ENCODE assay signal across 23 cellular contexts in genomic region chr6:44179648-44180047, GRCh38. TPM values are rescaled to one million over a fixed set of nuclear protein-coding genes. Genes with fewer than 3 reads are reported as not detected.
DNase-seq lines count a peak whose midpoint lies in the region; ATAC-seq, FAIRE-seq and TF ChIP-seq lines count a peak whose summit lies in the region.
"Had no signal": no experiment of that assay in that cellular context is flagged by ENCODE, and none has a peak within 500 bp of the region (broad histone marks: within the 10 kb centered on the region; RNA-seq: fewer than 3 reads in every experiment).

No MANE protein-coding gene starts in this region.

- peaks cover 37% of the 10 kb centered on the region for H3K4me1 ChIP-seq in ACC112 (ENCODE audit: control insufficient read depth, insufficient read depth, low read length, unreplicated experiment)
- peaks cover 0 to 9% of the 10 kb centered on the region in 2 donors for H3K4me1 ChIP-seq in neuronal stem cell (ENCODE audit: control insufficient read depth in 2 of 2, insufficient read depth in 1 of 2, low read depth in 1 of 2, low read length in 2 of 2)
- no peaks in the 10 kb centered on the region for H3K4me1 ChIP-seq in pancreas

- H3K9ac ChIP-seq in neuronal stem cell (ENCODE audit: low read depth, low read length, poor library complexity): no peak overlapping the region
- H3K9ac ChIP-seq: SK-N-SH had no signal

- H3K36me3 ChIP-seq in ACC112 (ENCODE audit: insufficient read depth, low read length) (no peaks in the 10 kb centered on the region), neuronal stem cell (replicated peaks in 1 of 2; ENCODE audit: control insufficient read depth in 2 of 2, insufficient read depth in 2 of 2, low read length in 2 of 2) (no peaks in the 10 kb centered on the region), pancreas (no peaks in the 10 kb centered on the region)

- no peak overlapping the region for H3K23ac ChIP-seq in neuronal stem cell (ENCODE audit: low read depth, low read length, poor library complexity)

- H2AFZ ChIP-seq in ACC112 (ENCODE audit: low read length, unreplicated experiment): no peak overlapping the region
- H2AFZ ChIP-seq in neuronal stem cell (ENCODE audit: low read length): no peak overlapping the region

- no peak overlapping the region for H2BK5ac ChIP-seq in neuronal stem cell (ENCODE audit: low read length)

- no peaks in the 10 kb centered on the region for H3K79me2 ChIP-seq in ACC112 (ENCODE audit: control insufficient read depth, insufficient read depth, low read length, unreplicated experiment)

- H3K9me3 Mint-ChIP-seq in activated T-helper 17 cell treated with anti-CD3 and anti-CD28 coated beads, Interleukin-2, amount 50 U/mL, for 72 hours: no peaks in the 10 kb centered on the region
- H3K9me3 Mint-ChIP-seq: CD4-positive, alpha-beta T cell had no signal

- H3K4ac ChIP-seq in neuronal stem cell (ENCODE audit: low read length): no peak overlapping the region

- no peak overlapping the region for H4K91ac ChIP-seq in neuronal stem cell (ENCODE audit: low read depth, low read length, poor library complexity)

- H3K36me3 Mint-ChIP-seq in activated T-helper 17 cell treated with anti-CD3 and anti-CD28 coated beads, Interleukin-2, amount 50 U/mL, for 72 hours (ENCODE audit: low read depth): no peaks in the 10 kb centered on the region

- WGBS in neuronal stem cell (ENCODE audit: extremely low coverage in 2 of 2, insufficient read length in 2 of 2, insufficient replicate concordance in 1 of 2), 2 donors: no CpG with 5 or more reads among the region's 7 CpGs
- 87 to 93% methylated on average over 7 of the region's 7 CpGs for WGBS in pancreas, 2 donors

- H2BK120ac ChIP-seq in neuronal stem cell (ENCODE audit: low read depth, low read length): peak overlapping the region; percentile 16

- H3K27ac ChIP-seq in ACC112 (ENCODE audit: low read depth, low read length): peak overlapping the region; percentile 72
- H3K27ac ChIP-seq in neuronal stem cell (replicated peaks; ENCODE audit: low read length): no peak overlapping the region
- no peak overlapping the region for H3K27ac ChIP-seq in pancreas

- no peak overlapping the region for H2BK12ac ChIP-seq in neuronal stem cell (ENCODE audit: low read length)

- in situ Hi-C loops in G401 (cut with HindIII; ENCODE audit: low sequenced_read_pairs): no loop called here

- H3K27me3 ChIP-seq in ACC112 (ENCODE audit: insufficient read depth, low read length) (no peaks in the 10 kb centered on the region; the same call in 1 of the 2 replicates), neuronal stem cell (ENCODE audit: control insufficient read depth in 3 of 3, insufficient read depth in 3 of 3, low read depth in 1 of 3, low read length in 3 of 3) (no peaks in the 10 kb centered on the region), pancreas (no peaks in the 10 kb centered on the region)

- H3K27ac Mint-ChIP-seq in activated T-helper 17 cell treated with anti-CD3 and anti-CD28 coated beads, Interleukin-2, amount 50 U/mL, for 72 hours: peak overlapping the region; percentile 25
- H3K27ac Mint-ChIP-seq: CD4-positive, alpha-beta T cell had no signal

- no peak overlapping the region for H3K14ac ChIP-seq in neuronal stem cell (ENCODE audit: low read length)

- no peak overlapping the region for H3K4me2 ChIP-seq in neuronal stem cell (ENCODE audit: insufficient read depth, low read length, poor library complexity, severe bottlenecking)
- H3K4me2 ChIP-seq: SK-N-SH had no signal

- peak overlapping the region; percentile 7 for H3K18ac ChIP-seq in neuronal stem cell (ENCODE audit: low read length)

- H2BK15ac ChIP-seq in neuronal stem cell (ENCODE audit: low read length): no peak overlapping the region

- no peaks in the 10 kb centered on the region for H3K27me3 Mint-ChIP-seq in activated T-helper 17 cell treated with anti-CD3 and anti-CD28 coated beads, Interleukin-2, amount 50 U/mL, for 72 hours
- H3K27me3 Mint-ChIP-seq: CD4-positive, alpha-beta T cell had no signal

- no peak overlapping the region for H4K8ac ChIP-seq in neuronal stem cell (ENCODE audit: low read depth, low read length)

- H3K4me3 ChIP-seq in ACC112 (ENCODE audit: low read depth, low read length) (no peak overlapping the region), neuronal stem cell (ENCODE audit: low read length in 2 of 2) (no peak overlapping the region), pancreas (no peak overlapping the region)

- H3K79me1 ChIP-seq in neuronal stem cell (ENCODE audit: low read depth, low read length): no peaks in the 10 kb centered on the region

- FAIRE-seq in pancreas (lab: Jason Lieb, UNC): no peak

- no peak for ATAC-seq in activated T-helper 17 cell treated with anti-CD3 and anti-CD28 coated beads, Interleukin-2, amount 50 U/mL, for 72 hours (replicated peaks)
- no peak for ATAC-seq in pancreas

- no peak overlapping the region for H3K4me3 Mint-ChIP-seq in activated T-helper 17 cell treated with anti-CD3 and anti-CD28 coated beads, Interleukin-2, amount 50 U/mL, for 72 hours
- H3K4me3 Mint-ChIP-seq: CD4-positive, alpha-beta T cell had no signal

- peak overlapping the region; percentile 89 for H2AK5ac ChIP-seq in neuronal stem cell (ENCODE audit: low read depth, low read length)

- H3K4me1 Mint-ChIP-seq in activated T-helper 17 cell treated with anti-CD3 and anti-CD28 coated beads, Interleukin-2, amount 50 U/mL, for 72 hours: no peaks in the 10 kb centered on the region

- TF ChIP-seq CTCF in pancreas (IDR thresholded peaks at IDR 0.05): no peak

- peak; percentile 17 for DNase-seq in D341Med (ENCODE audit: low spot score)
- no peak for DNase-seq in neuronal stem cell (ENCODE audit: low spot score)
- no peak for DNase-seq in anterior cingulate cortex (lab: John Stamatoyannopoulos, UW)
- no peak for DNase-seq in G401 (ENCODE audit: low spot score)
- DNase-seq in pancreas: no peak
- DNase-seq: CD4-positive, alpha-beta T cell; COR-L47; DND-41; KG1; NCI-H1092; NCI-H1436; NCI-H187 treated with DMSO at 0.1 percent for 48 hours; NCI-H2107; NCI-H446 treated with DMSO at 0.1 percent for 48 hours; NCI-H526 treated with DMSO at 0.1 percent for 48 hours; OCI-M1; SIG-M5; SK-N-SH had no signal

- intact Hi-C loops in pancreas (cut with DNase I): loop anchor here in 1 of 3 donors (10.0 kb wide), 1 partner anchor 155 kb away; no protein-coding TSS in a partner anchor

- H3K9me3 ChIP-seq in neuronal stem cell (replicated peaks in 1 of 2; ENCODE audit: control insufficient read depth in 2 of 2, insufficient read depth in 1 of 2, low read depth in 1 of 2, low read length in 2 of 2): no peaks in the 10 kb centered on the region
- no peaks in the 10 kb centered on the region for H3K9me3 ChIP-seq in pancreas
- H3K9me3 ChIP-seq: SK-N-SH had no signal

RNA-seq across cellular contexts. Expression of gene CAPN11, which starts 21.0 kb away (rescaled TPM):
- total RNA-seq in activated T-helper 17 cell treated with anti-CD3 and anti-CD28 coated beads, Interleukin-2, amount 50 U/mL, for 72 hours: 1 to 10 TPM in 1 of 2 donors, not detected in 1; 1.1 TPM
- polyA plus RNA-seq in neuronal stem cell (2013, experiment 1 of 2): 0.17 TPM
- 0.14 TPM for polyA plus RNA-seq in neuronal stem cell (2013, experiment 2 of 2)
- total RNA-seq in G401 (2014; rRNA removed; shearing (Covaris generic)): not detected in 2 replicates
- under 1 TPM in 4 of 6 donors, not detected in 2; 0.06 to 0.23 (median 0.14) TPM for total RNA-seq in pancreas
- under 1 TPM; 0.75 to 0.76 TPM for polyA plus RNA-seq in pancreas
- total RNA-seq: A673, RPMI7951 had no signal
- polyA plus RNA-seq: SK-N-SH had no signal

RNA-seq across cellular contexts. Expression of gene MYMX, which starts 37.1 kb away (rescaled TPM):
- total RNA-seq in activated T-helper 17 cell treated with anti-CD3 and anti-CD28 coated beads, Interleukin-2, amount 50 U/mL, for 72 hours: not detected
- 2.1 TPM for polyA plus RNA-seq in neuronal stem cell (2013, experiment 1 of 2)
- polyA plus RNA-seq in neuronal stem cell (2013, experiment 2 of 2): 2.3 TPM
- total RNA-seq in G401 (2014; rRNA removed; shearing (Covaris generic)): 0.43 and 8.3 TPM in 2 replicates
- 1 to 10 TPM; 1.1 to 4.3 (median 2.2) TPM for total RNA-seq in pancreas
- polyA plus RNA-seq in pancreas: under 1 TPM; 0.34 to 0.73 TPM
- total RNA-seq: A673; CD4-positive, alpha-beta T cell; RPMI7951 had no signal
- polyA plus RNA-seq: BJ, SK-N-SH had no signal

RNA-seq across cellular contexts. Expression of gene SLC29A1, which starts 43.7 kb away (rescaled TPM):
- total RNA-seq in activated T-helper 17 cell treated with anti-CD3 and anti-CD28 coated beads, Interleukin-2, amount 50 U/mL, for 72 hours: 10 to 100 TPM; 40.8 to 80.8 TPM
- polyA plus RNA-seq in neuronal stem cell (2013, experiment 1 of 2): 101 TPM
- 102 TPM for polyA plus RNA-seq in neuronal stem cell (2013, experiment 2 of 2)
- 40.1 and 46.1 TPM in 2 replicates for total RNA-seq in G401 (2014; rRNA removed; shearing (Covaris generic))
- 10 to 100 TPM; 24.8 to 72.7 (median 44.4) TPM for total RNA-seq in pancreas
- 10 to 100 TPM; 35.5 to 89.8 TPM for polyA plus RNA-seq in pancreas

RNA-seq across cellular contexts. Expression of gene TMEM63B, which starts 52.3 kb away (rescaled TPM):
- 10 to 100 TPM; 12.1 to 21.4 TPM for total RNA-seq in activated T-helper 17 cell treated with anti-CD3 and anti-CD28 coated beads, Interleukin-2, amount 50 U/mL, for 72 hours
- polyA plus RNA-seq in neuronal stem cell (2013, experiment 1 of 2): 28.8 TPM
- 27.4 TPM for polyA plus RNA-seq in neuronal stem cell (2013, experiment 2 of 2)
- 7.3 and 10.0 TPM in 2 replicates for total RNA-seq in G401 (2014; rRNA removed; shearing (Covaris generic))
- 10 to 100 TPM in 4 of 6 donors, 1 to 10 TPM in 2; 7.2 to 19.9 (median 11.4) TPM for total RNA-seq in pancreas
- polyA plus RNA-seq in pancreas: 10 to 100 TPM; 12.1 to 16.9 TPM

RNA-seq across cellular contexts. Expression of gene MRPL14, which starts 52.4 kb away (rescaled TPM):
- total RNA-seq in activated T-helper 17 cell treated with anti-CD3 and anti-CD28 coated beads, Interleukin-2, amount 50 U/mL, for 72 hours: 10 to 100 TPM; 29.3 to 54.0 TPM
- polyA plus RNA-seq in neuronal stem cell (2013, experiment 1 of 2): 64.6 TPM
- 66.2 TPM for polyA plus RNA-seq in neuronal stem cell (2013, experiment 2 of 2)
- 76.4 and 82.1 TPM in 2 replicates for total RNA-seq in G401 (2014; rRNA removed; shearing (Covaris generic))
- 10 to 100 TPM in 4 of 6 donors, 1 to 10 TPM in 2; 8.7 to 16.4 (median 14.1) TPM for total RNA-seq in pancreas
- 10 to 100 TPM; 12.5 to 30.4 TPM for polyA plus RNA-seq in pancreas
